Comparison of ENCODE assay signal across 8 cellular contexts in genomic region chr16:53131050-53131362, GRCh38.
DNase-seq lines count a peak whose midpoint lies in the region; ATAC-seq, FAIRE-seq and TF ChIP-seq lines count a peak whose summit lies in the region.

No MANE protein-coding gene starts in this region.

- H3K4me3 Mint-ChIP-seq in CD14-positive monocyte = no peak overlapping the region

- DNase-seq in NCI-H82 (lab: John Stamatoyannopoulos, UW) (peak; percentile 68), NCI-H82 treated with DMSO at 0.1 percent for 48 hours (lab: John Stamatoyannopoulos, UW; ENCODE audit: unreplicated experiment) (no peak), HL-60 (ENCODE audit: low read depth in 1 of 2, low spot score in 1 of 2) (no peak), dorsolateral prefrontal cortex (peak in 1 of 10 donors; percentile 44), pancreas (no peak), NCI-H774 (lab: John Stamatoyannopoulos, UW) (no peak), CD14-positive monocyte (ENCODE audit: low spot score) (no peak), frontal cortex (ENCODE audit: low spot score in 2 of 2) (no peak)

- H3K36me3 Mint-ChIP-seq in CD14-positive monocyte = no peaks in the 10 kb centered on the region

- H3K27me3 Mint-ChIP-seq in CD14-positive monocyte (ENCODE audit: low read depth in 3 of 3) = no peaks in the 10 kb centered on the region

- WGBS in pancreas, 2 donors = 0 to 1% methylated on average over 7 to 45 of the region's 46 CpGs

- H3K27me3 ChIP-seq in HL-60 (ENCODE audit: insufficient read depth, poor library complexity, severe bottlenecking) = no peaks in the 10 kb centered on the region
- H3K27me3 ChIP-seq in dorsolateral prefrontal cortex = no peaks in the 10 kb centered on the region
- no peaks in the 10 kb centered on the region for H3K27me3 ChIP-seq in pancreas

- intact Hi-C loops in dorsolateral prefrontal cortex (cut with DNase I) (loop anchor here (2.0 to 5.0 kb wide), 3 partner anchors 32 to 371 kb away; partner anchors contain the start of gene AKTIP (in 1 of the 2)), pancreas (cut with DNase I) (loop anchor here in 1 of 3 donors (10.0 kb wide), 1 partner anchor 74 kb away; no protein-coding TSS in a partner anchor), CD14-positive monocyte (cut with micrococcal nuclease) (loop anchor here (2.0 to 5.0 kb wide), 5 partner anchors 32 to 91 kb away; partner anchors contain the start of gene CHD9 (in 2 of the 2))

- H3K27ac ChIP-seq in HL-60 (replicated peaks) (peak overlapping the region; percentile 58), dorsolateral prefrontal cortex (peak overlapping the region in 57 of 59 donors; percentile 24 to 98 (median 92)), pancreas (peak overlapping the region; percentile 91 to 97 (median 94))

- TF ChIP-seq CTCF in HL-60 (IDR thresholded peaks at IDR 0.05; ENCODE audit: insufficient read depth, low read length) = no peak
- no peak for TF ChIP-seq CTCF in dorsolateral prefrontal cortex (IDR thresholded peaks at IDR 0.05 in 54 of 56, conservative IDR thresholded peaks at IDR 0.05 in 2 of 56; ENCODE audit: low read depth in 1 of 56, partially characterized antibody in 56 of 56)
- no peak for TF ChIP-seq CTCF in pancreas (IDR thresholded peaks at IDR 0.05)
- no peak for TF ChIP-seq CTCF in CD14-positive monocyte (IDR thresholded peaks at IDR 0.05)

- no peaks in the 10 kb centered on the region for H3K9me3 Mint-ChIP-seq in CD14-positive monocyte

- peaks cover 22% of the 10 kb centered on the region for H3K4me1 Mint-ChIP-seq in CD14-positive monocyte

- H3K9me3 ChIP-seq in pancreas = no peaks in the 10 kb centered on the region

- peak overlapping the region in 1 of 7 donors; percentile 84 for H3K27ac Mint-ChIP-seq in CD14-positive monocyte

- FAIRE-seq in pancreas (lab: Jason Lieb, UNC) (no peak), frontal cortex (lab: Jason Lieb, UNC) (no peak)

- H3K4me3 ChIP-seq in HL-60 (replicated peaks; ENCODE audit: insufficient read depth, low read length) = peak overlapping the region; percentile 81
- H3K4me3 ChIP-seq in dorsolateral prefrontal cortex = peak overlapping the region in 58 of 59 donors; percentile 41 to 91 (median 82)
- peak overlapping the region; percentile 52 to 82 (median 70) for H3K4me3 ChIP-seq in pancreas

- no peaks in the 10 kb centered on the region for H3K36me3 ChIP-seq in pancreas

- ATAC-seq in pancreas = peak in 1 of 4 donors; percentile 0

- H3K4me1 ChIP-seq in pancreas = peaks cover 0 to 14% (median 13%) of the 10 kb centered on the region in 3 donors
